Comparison of ENCODE assay signal across 8 cellular contexts in genomic region chr6:150142304-150142656, GRCh38. TPM values are rescaled to one million over a fixed set of nuclear protein-coding genes. Genes with fewer than 3 reads are reported as not detected.
DNase-seq lines count a peak whose midpoint lies in the region; ATAC-seq lines count a peak whose summit lies in the region.

No MANE protein-coding gene starts in this region.

- DNase-seq in stimulated activated naive CD8-positive, alpha-beta T cell treated with anti-CD3 and anti-CD28 coated beads, Interleukin-15, Interleukin-2, amounts not matched to agents 100 U/mL and 50 U/mL, for 24 hours: no peak
- DNase-seq in activated naive CD8-positive, alpha-beta T cell treated with anti-CD3 and anti-CD28 coated beads, Interleukin-2, amount 10 ng/mL, durations not matched to agents 7 days and 5 days: no peak
- DNase-seq in NCI-H1417 (lab: John Stamatoyannopoulos, UW) (no peak), NCI-H82 treated with DMSO at 0.1 percent for 48 hours (lab: John Stamatoyannopoulos, UW; ENCODE audit: unreplicated experiment) (no peak)

- peak overlapping the region; percentile 61 for H3K4me3 Mint-ChIP-seq in stimulated activated naive CD8-positive, alpha-beta T cell treated with anti-CD3 and anti-CD28 coated beads, Interleukin-15, Interleukin-2, amounts not matched to agents 100 ng/mL and 50 ng/mL, for 24 hours
- peak overlapping the region; percentile 51 for H3K4me3 Mint-ChIP-seq in activated naive CD8-positive, alpha-beta T cell treated with anti-CD3 and anti-CD28 coated beads, Interleukin-2, amount 10 ng/mL, durations not matched to agents 7 days and 5 days
- H3K4me3 Mint-ChIP-seq in stimulated activated memory B cell treated with anti-CD40 and anti-IgM and Interleukin-4, amounts not matched to agents 10 μg/mL and 1 μg/mL and 100 μg/mL, for 72 hours: peak overlapping the region; percentile 71

- H3K27me3 Mint-ChIP-seq in stimulated activated naive CD8-positive, alpha-beta T cell treated with anti-CD3 and anti-CD28 coated beads, Interleukin-15, Interleukin-2, amounts not matched to agents 100 ng/mL and 50 ng/mL, for 24 hours: peaks cover 82% of the 10 kb centered on the region
- peaks cover 67% of the 10 kb centered on the region for H3K27me3 Mint-ChIP-seq in activated naive CD8-positive, alpha-beta T cell treated with anti-CD3 and anti-CD28 coated beads, Interleukin-2, amount 10 ng/mL, durations not matched to agents 7 days and 5 days
- H3K27me3 Mint-ChIP-seq in stimulated activated memory B cell treated with anti-CD40 and anti-IgM and Interleukin-4, amounts not matched to agents 10 μg/mL and 1 μg/mL and 100 μg/mL, for 72 hours: peaks cover 39% of the 10 kb centered on the region

- POLR2A ChIA-PET in activated naive CD8-positive, alpha-beta T cell treated with anti-CD3 and anti-CD28 coated beads, Interleukin-2, amount 10 ng/mL, durations not matched to agents 7 days and 5 days (lab: Charles Lee): no interaction called here

- H3K4me3 ChIP-seq in iPS-11a (ENCODE audit: low read depth, low read length): peak overlapping the region; percentile 48

- no peaks in the 10 kb centered on the region for H3K36me3 Mint-ChIP-seq in stimulated activated naive CD8-positive, alpha-beta T cell treated with anti-CD3 and anti-CD28 coated beads, Interleukin-15, Interleukin-2, amounts not matched to agents 100 ng/mL and 50 ng/mL, for 24 hours (ENCODE audit: low read depth)
- H3K36me3 Mint-ChIP-seq in activated naive CD8-positive, alpha-beta T cell treated with anti-CD3 and anti-CD28 coated beads, Interleukin-2, amount 10 ng/mL, durations not matched to agents 7 days and 5 days: no peaks in the 10 kb centered on the region
- no peaks in the 10 kb centered on the region for H3K36me3 Mint-ChIP-seq in stimulated activated memory B cell treated with anti-CD40 and anti-IgM and Interleukin-4, amounts not matched to agents 10 μg/mL and 1 μg/mL and 100 μg/mL, for 72 hours

- H3K27ac Mint-ChIP-seq in stimulated activated naive CD8-positive, alpha-beta T cell treated with anti-CD3 and anti-CD28 coated beads, Interleukin-15, Interleukin-2, amounts not matched to agents 100 ng/mL and 50 ng/mL, for 24 hours: no peak overlapping the region
- no peak overlapping the region for H3K27ac Mint-ChIP-seq in activated naive CD8-positive, alpha-beta T cell treated with anti-CD3 and anti-CD28 coated beads, Interleukin-2, amount 10 ng/mL, durations not matched to agents 7 days and 5 days
- H3K27ac Mint-ChIP-seq in stimulated activated memory B cell treated with anti-CD40 and anti-IgM and Interleukin-4, amounts not matched to agents 10 μg/mL and 1 μg/mL and 100 μg/mL, for 72 hours: no peak overlapping the region

- no peak for ATAC-seq in stimulated activated naive CD8-positive, alpha-beta T cell treated with anti-CD3 and anti-CD28 coated beads, Interleukin-15, Interleukin-2, amounts not matched to agents 100 U/mL and 50 U/mL, for 24 hours
- no peak for ATAC-seq in activated naive CD8-positive, alpha-beta T cell treated with anti-CD3 and anti-CD28 coated beads, Interleukin-2, amount 10 ng/mL, durations not matched to agents 7 days and 5 days (ENCODE audit: low read depth)
- peak; percentile 20 for ATAC-seq in stimulated activated memory B cell treated with anti-CD40 and anti-IgM and Interleukin-4, amounts not matched to agents 10 μg/mL and 1 μg/mL and 100 μg/mL, for 72 hours
- no peak for ATAC-seq in HG03521 (IDR thresholded peaks at IDR 0.05; ENCODE audit: unreplicated experiment)

- H3K4me1 Mint-ChIP-seq in stimulated activated naive CD8-positive, alpha-beta T cell treated with anti-CD3 and anti-CD28 coated beads, Interleukin-15, Interleukin-2, amounts not matched to agents 100 ng/mL and 50 ng/mL, for 24 hours (ENCODE audit: low read depth): peaks cover 23% of the 10 kb centered on the region
- peaks cover 5% of the 10 kb centered on the region for H3K4me1 Mint-ChIP-seq in activated naive CD8-positive, alpha-beta T cell treated with anti-CD3 and anti-CD28 coated beads, Interleukin-2, amount 10 ng/mL, durations not matched to agents 7 days and 5 days
- H3K4me1 Mint-ChIP-seq in stimulated activated memory B cell treated with anti-CD40 and anti-IgM and Interleukin-4, amounts not matched to agents 10 μg/mL and 1 μg/mL and 100 μg/mL, for 72 hours: peaks cover 39% of the 10 kb centered on the region

- H3K9me3 Mint-ChIP-seq in stimulated activated naive CD8-positive, alpha-beta T cell treated with anti-CD3 and anti-CD28 coated beads, Interleukin-15, Interleukin-2, amounts not matched to agents 100 ng/mL and 50 ng/mL, for 24 hours: no peaks in the 10 kb centered on the region
- no peaks in the 10 kb centered on the region for H3K9me3 Mint-ChIP-seq in activated naive CD8-positive, alpha-beta T cell treated with anti-CD3 and anti-CD28 coated beads, Interleukin-2, amount 10 ng/mL, durations not matched to agents 7 days and 5 days
- peaks cover 13% of the 10 kb centered on the region for H3K9me3 Mint-ChIP-seq in stimulated activated memory B cell treated with anti-CD40 and anti-IgM and Interleukin-4, amounts not matched to agents 10 μg/mL and 1 μg/mL and 100 μg/mL, for 72 hours

RNA-seq across cellular contexts. Expression of gene PPP1R14C, which starts 0.6 kb away (rescaled TPM):
- total RNA-seq in activated naive CD8-positive, alpha-beta T cell treated with anti-CD3 and anti-CD28 coated beads, Interleukin-2, amount 10 ng/mL, durations not matched to agents 7 days and 5 days: not detected
